In genomic region chr7:152594801-152595200, GRCh38 we compare ENCODE assay signal across 21 cellular contexts.
"Had no signal": no experiment of that assay in that cellular context is flagged by ENCODE, and none has a peak within 500 bp of the region (broad histone marks: within the 10 kb centered on the region; RNA-seq: fewer than 3 reads in every experiment).

No MANE protein-coding gene starts in this region.

- H3K4me1 ChIP-seq: adrenal gland had no signal

- H3K4me3 ChIP-seq: adrenal gland, MG63, SK-N-MC had no signal

- DNase-seq: activated CD4-positive, alpha-beta memory T cell treated with anti-CD3 and anti-CD28 coated beads, Interleukin-2, amount 10 ng/mL, durations not matched to agents 7 days and 5 days; activated CD4-positive, alpha-beta T cell treated with anti-CD3 and anti-CD28 coated beads for 36 hours; activated CD4-positive, alpha-beta T cell treated with anti-CD3 and anti-CD28 coated beads, Interleukin-2, amount 50 U/mL, for 1 hour; activated naive CD4-positive, alpha-beta T cell treated with anti-CD3 and anti-CD28 coated beads, Interleukin-2, amount 50 U/mL, for 16 hours; activated naive CD8-positive, alpha-beta T cell treated with anti-CD3 and anti-CD28 coated beads, Interleukin-2, amount 10 ng/mL, durations not matched to agents 7 days and 5 days; activated T-cell treated with anti-CD3 and anti-CD28 coated beads for 4 hours; activated T-cell treated with anti-CD3 and anti-CD28 coated beads, Interleukin-2, amount 50 U/mL, for 48 hours; MG63; MV-4-11; NCI-H1105; NCI-H1436; NCI-H1694 treated with DMSO at 0.1 percent for 48 hours; NCI-H2029 treated with DMSO at 0.1 percent for 48 hours; NCI-H510A treated with DMSO at 0.1 percent for 48 hours; NCI-H69; T-helper 1 cell had no signal

- ATAC-seq: activated CD4-positive, alpha-beta T cell treated with anti-CD3 and anti-CD28 coated beads for 36 hours; activated T-helper 17 cell treated with anti-CD3 and anti-CD28 coated beads, Interleukin-2, amount 50 U/mL, for 72 hours; Right ventricle myocardium inferior had no signal

- H3K27ac ChIP-seq: adrenal gland, SK-N-MC, VCaP had no signal

- H3K27me3 ChIP-seq: adrenal gland, MG63 had no signal

- H3K9me3 ChIP-seq: adrenal gland, MG63 had no signal

- H3K36me3 ChIP-seq: adrenal gland, MG63 had no signal
